In genomic region chr22:50570861-50571260, GRCh38 we compare ENCODE assay signal across 26 cellular contexts. TPM values are rescaled to one million over a fixed set of nuclear protein-coding genes. Genes with fewer than 3 reads are reported as not detected.
A peak's percentile ranks its signal among the peaks of the same experiment; 100 is the strongest.
DNase-seq lines count a peak whose midpoint lies in the region; ATAC-seq, FAIRE-seq and TF ChIP-seq lines count a peak whose summit lies in the region.
"Had no signal": no experiment of that assay in that cellular context is flagged by ENCODE, and none has a peak within 500 bp of the region (broad histone marks: within the 10 kb centered on the region; RNA-seq: fewer than 3 reads in every experiment).

No MANE protein-coding gene starts in this region.

- DNase-seq in OCI-LY7 (ENCODE audit: low spot score) (no peak), stomach (no peak), retina (no peak), sigmoid colon (no peak), pancreas (no peak)
- DNase-seq: Caco-2, DMS 273 treated with DMSO at 0.1 percent for 48 hours, DMS79, GF-D8, MM.1S, NCI-H2029, NCI-H2227 treated with DMSO at 0.1 percent for 48 hours, NCI-H526 treated with DMSO at 0.1 percent for 48 hours, SIG-M5 had no signal

- no peak for ATAC-seq in pancreas
- ATAC-seq: CD8-positive, alpha-beta T cell; GM23338; Panc1 had no signal

- H3K4me3 ChIP-seq in BLaER1 = no peak overlapping the region
- H3K4me3 ChIP-seq in OCI-LY7 (ENCODE audit: low read depth, low read length, poor library complexity, severe bottlenecking) = no peak overlapping the region
- H3K4me3 ChIP-seq in liver (ENCODE audit: low read depth in 1 of 3, low read length in 3 of 3) = no peak overlapping the region
- no peak overlapping the region for H3K4me3 ChIP-seq in stomach
- H3K4me3 ChIP-seq in sigmoid colon = no peak overlapping the region
- H3K4me3 ChIP-seq in pancreas = no peak overlapping the region
- H3K4me3 ChIP-seq: GM23338, HAP-1, SK-N-MC had no signal

- H3K9me3 ChIP-seq in BLaER1 = peaks cover 5% of the 10 kb centered on the region; the same call in 1 of the 2 replicates
- no peaks in the 10 kb centered on the region for H3K9me3 ChIP-seq in OCI-LY7 (ENCODE audit: low read length)
- H3K9me3 ChIP-seq in liver (ENCODE audit: control insufficient read depth in 4 of 4, low read length in 3 of 4) = no peaks in the 10 kb centered on the region
- H3K9me3 ChIP-seq in stomach = no peaks in the 10 kb centered on the region
- no peaks in the 10 kb centered on the region for H3K9me3 ChIP-seq in sigmoid colon
- H3K9me3 ChIP-seq in pancreas = no peaks in the 10 kb centered on the region
- H3K9me3 ChIP-seq: Caco-2, HAP-1 had no signal

- H3K27me3 ChIP-seq in BLaER1 (no peaks in the 10 kb centered on the region), liver (ENCODE audit: control insufficient read depth in 4 of 4, insufficient read depth in 4 of 4, low read length in 3 of 4) (no peaks in the 10 kb centered on the region), stomach (no peaks in the 10 kb centered on the region), sigmoid colon (no peaks in the 10 kb centered on the region), pancreas (no peaks in the 10 kb centered on the region)

- POLR2A ChIA-PET in OCI-LY7 (lab: Charles Lee) = no interaction called here

- CTCF ChIA-PET in OCI-LY7 (lab: Charles Lee; ENCODE audit: unreplicated experiment) = no interaction called here

- H3K79me2 ChIP-seq in OCI-LY7 (ENCODE audit: insufficient read depth, low read depth, low read length) = no peaks in the 10 kb centered on the region

- H3K4me2 ChIP-seq in BLaER1 (peak overlapping the region; percentile 83), OCI-LY7 (ENCODE audit: low read length) (peak overlapping the region; percentile 47)
- H3K4me2 ChIP-seq: GM23338, KMS-11 had no signal

- no peak for TF ChIP-seq RAD21 in liver (IDR thresholded peaks at IDR 0.05)

- intact Hi-C loops in OCI-LY7 (cut with micrococcal nuclease; ENCODE audit: unreplicated experiment) = no loop called here
- intact Hi-C loops in stomach (cut with DNase I; ENCODE audit: low total_unique reads) = no loop called here
- intact Hi-C loops in sigmoid colon (cut with DNase I) = no loop called here
- intact Hi-C loops in pancreas (cut with DNase I) = no loop called here

- BruUV-seq in OCI-LY7 (replicated peaks; lab: Mats Ljungman, UMichigan) = no TSS peak

- TF ChIP-seq EP300 in stomach (IDR thresholded peaks at IDR 0.05) (no peak), sigmoid colon (IDR thresholded peaks at IDR 0.05) (no peak)

- TF ChIP-seq POLR2A in stomach (IDR thresholded peaks at IDR 0.05) (no peak), sigmoid colon (IDR thresholded peaks at IDR 0.05) (no peak)

- TF ChIP-seq CTCF in OCI-LY7 (conservative IDR thresholded peaks at IDR 0.05; ENCODE audit: low read length) (no peak), liver (IDR thresholded peaks at IDR 0.05; ENCODE audit: low read depth, low read length, missing input control) (no peak), stomach (IDR thresholded peaks at IDR 0.05) (no peak), sigmoid colon (IDR thresholded peaks at IDR 0.05) (no peak), pancreas (IDR thresholded peaks at IDR 0.05) (no peak)

- peaks cover 47% of the 10 kb centered on the region for H3K4me1 ChIP-seq in BLaER1
- H3K4me1 ChIP-seq in OCI-LY7 (ENCODE audit: insufficient read depth, low read length, poor library complexity, severe bottlenecking) = peaks cover 26% of the 10 kb centered on the region
- peaks cover 10 to 35% (median 22%) of the 10 kb centered on the region in 4 donors for H3K4me1 ChIP-seq in liver (ENCODE audit: control insufficient read depth in 4 of 4, insufficient read depth in 4 of 4, low read length in 3 of 4)
- H3K4me1 ChIP-seq in stomach = peaks cover 5 to 39% (median 15%) of the 10 kb centered on the region in 4 donors
- no peaks in the 10 kb centered on the region for H3K4me1 ChIP-seq in sigmoid colon
- H3K4me1 ChIP-seq in pancreas = peaks cover 0 to 14% (median 6%) of the 10 kb centered on the region in 3 donors
- H3K4me1 ChIP-seq: HAP-1 had no signal

- H2AFZ ChIP-seq in OCI-LY7 (ENCODE audit: low read length) = no peak overlapping the region
- H2AFZ ChIP-seq: GM23338 had no signal

- H3K9ac ChIP-seq in BLaER1 = 0 out of 2 replicates have a peak overlapping the region, but pooled peaks have one; percentile 15
- no peak overlapping the region for H3K9ac ChIP-seq in liver (ENCODE audit: low read depth in 1 of 2, low read length in 2 of 2)
- H3K9ac ChIP-seq: KMS-11 had no signal

- H4K20me1 ChIP-seq in BLaER1 (peaks cover 59% of the 10 kb centered on the region), OCI-LY7 (ENCODE audit: insufficient read depth, low read length) (no peaks in the 10 kb centered on the region)

- no peak for FAIRE-seq in pancreas (lab: Jason Lieb, UNC)
- FAIRE-seq: A204.1 had no signal

- no peaks in the 10 kb centered on the region for H3K9me2 ChIP-seq in OCI-LY7 (ENCODE audit: insufficient read depth, low read length)

- H3K36me3 ChIP-seq in BLaER1 (peaks cover 79% of the 10 kb centered on the region), OCI-LY7 (ENCODE audit: insufficient read depth, low read length) (peaks cover 81% of the 10 kb centered on the region), liver (ENCODE audit: control insufficient read depth in 4 of 4, insufficient read depth in 3 of 4, low read depth in 1 of 4, low read length in 3 of 4) (peaks cover 0 to 17% (median 0%) of the 10 kb centered on the region in 4 donors), stomach (peaks cover 3 to 50% (median 29%) of the 10 kb centered on the region in 4 donors), sigmoid colon (peaks cover 0 to 29% (median 0%) of the 10 kb centered on the region in 4 donors), pancreas (peaks cover 0 to 16% (median 0%) of the 10 kb centered on the region in 3 donors)

- WGBS in liver = 90% methylated on average over 12 of the region's 12 CpGs
- WGBS in stomach, 5 donors = 90 to 94% (median 92%) methylated on average over 12 of the region's 12 CpGs
- WGBS in sigmoid colon, 2 donors = 92 to 95% methylated on average over 12 of the region's 12 CpGs
- 90 to 93% methylated on average over 12 of the region's 12 CpGs for WGBS in pancreas, 2 donors

- no peak overlapping the region for H3K27ac ChIP-seq in BLaER1
- H3K27ac ChIP-seq in OCI-LY7 (ENCODE audit: low read depth, low read length, poor library complexity, severe bottlenecking) = no peak overlapping the region
- H3K27ac ChIP-seq in liver (ENCODE audit: low read depth in 1 of 2, low read length in 2 of 2) = peak overlapping the region; percentile 96 to 97
- H3K27ac ChIP-seq in stomach = peak overlapping the region; percentile 66 to 79 (median 76)
- no peak overlapping the region for H3K27ac ChIP-seq in sigmoid colon
- no peak overlapping the region for H3K27ac ChIP-seq in pancreas
- H3K27ac ChIP-seq: C4-2B, KMS-11, SK-N-MC had no signal

TF ChIP-seq in liver, 16 proteins besides CTCF, POLR2A, EP300 and RAD21 (continues in another document):
- TF ChIP-seq HNF4A (conservative IDR thresholded peaks at IDR 0.05) = no peak

RNA-seq across cellular contexts. Expression of gene CPT1B, which starts 7.4 kb away (rescaled TPM):
- total RNA-seq in OCI-LY7 (2014; rRNA removed; shearing (Covaris generic)) = 92.6 and 101 TPM in 2 replicates
- 138 and 162 TPM in 2 replicates for total RNA-seq in OCI-LY7 (2022)
- total RNA-seq in liver = 10 to 100 TPM in 1 of 2 donors, 1 to 10 TPM in 1; 3.0 to 13.6 TPM
- 1 to 10 TPM; 4.0 to 5.7 TPM for polyA plus RNA-seq in liver
- total RNA-seq in stomach = 100 to 1,000 TPM in 2 of 5 donors, 10 to 100 TPM in 1, 1 to 10 TPM in 2; 6.6 to 164 (median 54.5) TPM
- 10 to 100 TPM in 2 of 3 donors, 1 to 10 TPM in 1; 9.8 to 31.8 (median 10.1) TPM for polyA plus RNA-seq in stomach
- total RNA-seq in sigmoid colon = 10 to 100 TPM in 1 of 4 donors, 1 to 10 TPM in 3; 1.4 to 10.2 (median 6.1) TPM
- polyA plus RNA-seq in sigmoid colon = 10 to 100 TPM in 1 of 3 donors, 1 to 10 TPM in 2; 3.2 to 22.6 (median 4.2) TPM
- 10 to 100 TPM in 3 of 6 donors, 1 to 10 TPM in 3; 7.2 to 26.8 (median 10.1) TPM for total RNA-seq in pancreas
- polyA plus RNA-seq in pancreas = 10 to 100 TPM; 59.7 to 87.0 TPM

RNA-seq across cellular contexts. Expression of gene SYCE3, which starts 8.1 kb away (rescaled TPM):
- total RNA-seq in OCI-LY7 (2014; rRNA removed; shearing (Covaris generic)) = not detected in 2 replicates
- not detected in 2 replicates for total RNA-seq in OCI-LY7 (2022)
- total RNA-seq in liver = 1 to 10 TPM in 1 of 2 donors, not detected in 1; 2.2 TPM
- polyA plus RNA-seq in liver = under 1 TPM in 1 of 2 donors, not detected in 1; 0.45 TPM
- not detected for total RNA-seq in stomach
- 1 to 10 TPM in 1 of 3 donors, under 1 TPM in 1, not detected in 1; 0.80 to 1.9 TPM for polyA plus RNA-seq in stomach
- not detected for total RNA-seq in sigmoid colon
- polyA plus RNA-seq in sigmoid colon = not detected
- total RNA-seq in pancreas = under 1 TPM in 1 of 6 donors, not detected in 5; 0.63 TPM
- under 1 TPM; 0.45 to 0.80 TPM for polyA plus RNA-seq in pancreas
- total RNA-seq: Caco-2; CD8-positive, alpha-beta T cell; GM23338 had no signal
- polyA plus RNA-seq: AG04450, GM23338, IgD-negative memory B cell had no signal

RNA-seq across cellular contexts. Expression of gene CHKB, which starts 11.8 kb away (rescaled TPM):
- 83.8 and 85.8 TPM in 2 replicates for total RNA-seq in OCI-LY7 (2014; rRNA removed; shearing (Covaris generic))
- total RNA-seq in OCI-LY7 (2022) (100 and 110 TPM in 2 replicates), liver (10 to 100 TPM; 18.4 to 24.2 TPM), stomach (100 to 1,000 TPM in 2 of 5 donors, 10 to 100 TPM in 3; 31.9 to 283 (median 81.2) TPM), sigmoid colon (10 to 100 TPM; 22.0 to 55.1 (median 39.2) TPM), pancreas (10 to 100 TPM; 20.4 to 55.5 (median 28.3) TPM)
- polyA plus RNA-seq in liver (10 to 100 TPM; 17.9 to 22.9 TPM), stomach (100 to 1,000 TPM; 107 to 152 (median 129) TPM), sigmoid colon (10 to 100 TPM; 24.7 to 90.0 (median 37.8) TPM), pancreas (100 to 1,000 TPM; 236 to 283 TPM)

RNA-seq across cellular contexts. Expression of gene KLHDC7B, which starts 25.2 kb away (rescaled TPM):
- total RNA-seq in OCI-LY7 (2014; rRNA removed; shearing (Covaris generic)) = 0.08 and 0.25 TPM in 2 replicates
- total RNA-seq in OCI-LY7 (2022) (0.31 and 0.46 TPM in 2 replicates), liver (under 1 TPM in 1 of 2 donors, not detected in 1; 0.08 TPM), stomach (not detected), sigmoid colon (not detected), pancreas (1 to 10 TPM in 1 of 6 donors, under 1 TPM in 5; 0.03 to 2.1 (median 0.12) TPM)
- polyA plus RNA-seq in liver (under 1 TPM; 0.08 to 0.16 TPM), stomach (under 1 TPM in 2 of 3 donors, not detected in 1; 0.25 to 0.46 TPM), sigmoid colon (1 to 10 TPM in 1 of 3 donors, not detected in 2; 2.0 TPM), pancreas (under 1 TPM in 1 of 2 donors, not detected in 1; 0.15 TPM)
- total RNA-seq: GM23338 had no signal
- polyA plus RNA-seq: GM23338 had no signal

RNA-seq across cellular contexts. Expression of gene MAPK8IP2, which starts 29.7 kb away (rescaled TPM):
- 0.54 and 0.62 TPM in 2 replicates for total RNA-seq in OCI-LY7 (2014; rRNA removed; shearing (Covaris generic))
- 1.5 and 2.2 TPM in 2 replicates for total RNA-seq in OCI-LY7 (2022)
- total RNA-seq in liver = under 1 TPM; 0.09 to 0.17 TPM
- under 1 TPM; 0.04 to 0.37 TPM for polyA plus RNA-seq in liver
- total RNA-seq in stomach = 1 to 10 TPM in 2 of 5 donors, under 1 TPM in 3; 0.43 to 5.8 (median 0.89) TPM
- 1 to 10 TPM in 1 of 3 donors, under 1 TPM in 2; 0.61 to 1.6 (median 0.81) TPM for polyA plus RNA-seq in stomach
- total RNA-seq in sigmoid colon = 1 to 10 TPM in 3 of 4 donors, under 1 TPM in 1; 0.66 to 2.9 (median 2.0) TPM
- polyA plus RNA-seq in sigmoid colon = 1 to 10 TPM in 1 of 3 donors, under 1 TPM in 2; under 0.01 to 1.9 (median 0.23) TPM
- 1 to 10 TPM; 1.4 to 3.0 (median 2.3) TPM for total RNA-seq in pancreas
- 10 to 100 TPM in 1 of 2 donors, 1 to 10 TPM in 1; 3.3 to 10.0 TPM for polyA plus RNA-seq in pancreas
- polyA plus RNA-seq: IgD-negative memory B cell had no signal

Comparison
In these comparisons a context has a peak if more than half of its experiments do, and no peak if none do; other contexts are left out.
1. H3K27ac ChIP-seq: peak in liver (2 of 2) and stomach (5 of 5); none in BLaER1 (single experiment), OCI-LY7 (single experiment), sigmoid colon (0 of 4) and pancreas (0 of 4).